ENCODE assay signal across 10 cellular contexts in the genomic region with DNA sequence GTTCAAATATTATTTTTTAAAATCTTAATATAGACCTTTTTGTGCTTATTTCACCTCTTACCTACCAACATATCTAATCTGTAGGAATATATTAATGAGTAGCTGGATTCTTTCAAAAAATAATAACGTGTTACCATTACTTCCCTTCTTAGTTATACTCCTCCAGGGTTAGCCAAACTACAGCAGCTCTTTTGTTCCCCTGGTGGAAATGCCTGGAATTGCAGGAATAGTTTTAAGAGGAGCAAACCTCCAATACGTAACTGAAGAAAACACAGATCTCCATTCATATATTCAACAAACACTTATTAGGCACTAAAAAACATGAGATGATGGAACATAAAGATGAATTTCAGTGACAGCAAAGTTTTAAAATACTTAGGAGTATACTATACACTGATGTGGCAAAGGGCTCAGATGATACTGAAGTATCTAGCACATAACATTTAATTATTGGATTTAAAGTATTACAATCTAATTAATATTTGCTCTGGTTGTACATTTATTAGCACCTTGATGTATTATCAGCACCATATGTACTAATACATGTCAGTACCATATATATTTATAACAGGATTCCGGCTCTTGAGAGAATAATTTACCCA.
DNase-seq lines count a peak whose midpoint lies in the region; ATAC-seq and TF ChIP-seq lines count a peak whose summit lies in the region.
"Had no signal": no experiment of that assay in that cellular context is flagged by ENCODE, and none has a peak within 500 bp of the region (broad histone marks: within the 10 kb centered on the region; RNA-seq: fewer than 3 reads in every experiment).

No MANE protein-coding gene starts in this region.

- peaks cover 9% of the 10 kb centered on the region for H3K4me1 ChIP-seq in neural progenitor cell
- H3K4me1 ChIP-seq: BLaER1 had no signal

- no peak overlapping the region for H3K4me3 Mint-ChIP-seq in neural progenitor cell

- H3K9me3 ChIP-seq in neural progenitor cell (ENCODE audit: low read depth): no peaks in the 10 kb centered on the region
- H3K9me3 ChIP-seq: BLaER1 had no signal

- ATAC-seq in esophagus mucosa: no peak

- H3K4me1 Mint-ChIP-seq in neural progenitor cell: peaks cover 2% of the 10 kb centered on the region

- no peaks in the 10 kb centered on the region for H4K20me1 ChIP-seq in neural progenitor cell (ENCODE audit: low read depth)
- H4K20me1 ChIP-seq: BLaER1 had no signal

- no peaks in the 10 kb centered on the region for H3K36me3 ChIP-seq in neural progenitor cell
- H3K36me3 ChIP-seq: BLaER1 had no signal

- DNase-seq in NOMO-1 (lab: John Stamatoyannopoulos, UW; ENCODE audit: unreplicated experiment in 2 of 2) (peak; percentile 7 to 36), NOMO-1 treated with dmso at 0.1 percent for 144 hours (lab: John Stamatoyannopoulos, UW; ENCODE audit: unreplicated experiment) (no peak), KBM-7 (peak; percentile 58), astrocyte of the cerebellum (ENCODE audit: low read depth) (no peak), neural progenitor cell (ENCODE audit: low spot score) (peak; percentile 29), SK-N-DZ (ENCODE audit: low spot score) (no peak), DMS114 treated with DMSO at 0.1 percent for 48 hours (lab: John Stamatoyannopoulos, UW; ENCODE audit: unreplicated experiment) (no peak)
- DNase-seq: effector memory CD4-positive, alpha-beta T cell had no signal

- peak; percentile 38 for TF ChIP-seq CTCF in astrocyte of the cerebellum (IDR thresholded peaks at IDR 0.05; ENCODE audit: low read depth, low read length, missing control alignments)
- peak; percentile 62 for TF ChIP-seq CTCF in neural progenitor cell (IDR thresholded peaks at IDR 0.05)

- H3F3A ChIP-seq in neural progenitor cell (ENCODE audit: low read depth): no peaks in the 10 kb centered on the region

- H3K27me3 Mint-ChIP-seq in neural progenitor cell (ENCODE audit: insufficient read depth, low read depth): no peaks in the 10 kb centered on the region

- no peak overlapping the region for H3K27ac ChIP-seq in neural progenitor cell
- H3K27ac ChIP-seq: BLaER1 had no signal

- H3K36me3 Mint-ChIP-seq in neural progenitor cell: no peaks in the 10 kb centered on the region

- no peak overlapping the region for H2AFZ ChIP-seq in neural progenitor cell (replicated peaks)

- no peaks in the 10 kb centered on the region for H3K27me3 ChIP-seq in neural progenitor cell
- H3K27me3 ChIP-seq: BLaER1 had no signal

- no peak overlapping the region for H3K9ac ChIP-seq in neural progenitor cell
- H3K9ac ChIP-seq: BLaER1 had no signal

- in situ Hi-C loops in KBM-7 (cut with MboI; ENCODE audit: low pct_unique_long_range_greater_than_20kb, low sequenced_read_pairs): no loop called here
- in situ Hi-C loops in astrocyte of the cerebellum (cut with HindIII; ENCODE audit: low sequenced_read_pairs): loop anchor here (5.0 kb wide), 1 partner anchor 41 kb away; no protein-coding TSS in a partner anchor

- no peak overlapping the region for H3K4me3 ChIP-seq in astrocyte of the cerebellum (ENCODE audit: low read depth, low read length)
- no peak overlapping the region for H3K4me3 ChIP-seq in neural progenitor cell
- H3K4me3 ChIP-seq: BLaER1 had no signal

- no peak overlapping the region for H3K4me2 ChIP-seq in neural progenitor cell
- H3K4me2 ChIP-seq: BLaER1 had no signal

- no peaks in the 10 kb centered on the region for H3K79me2 ChIP-seq in neural progenitor cell (ENCODE audit: low read depth)

- H3K27ac Mint-ChIP-seq in neural progenitor cell: no peak overlapping the region

- peaks cover 3% of the 10 kb centered on the region for H3K9me3 Mint-ChIP-seq in neural progenitor cell

Comparison
In these comparisons a context has a peak if more than half of its experiments do, and no peak if none do; other contexts are left out.
1. DNase-seq: peak in NOMO-1 (2 of 2), KBM-7 (single experiment) and neural progenitor cell (single experiment); none in NOMO-1 treated with dmso at 0.1 percent for 144 hours (single experiment), astrocyte of the cerebellum (single experiment), SK-N-DZ (single experiment) and DMS114 treated with DMSO at 0.1 percent for 48 hours (single experiment).